Comparison of ENCODE assay signal across 8 cellular contexts in the genomic region with DNA sequence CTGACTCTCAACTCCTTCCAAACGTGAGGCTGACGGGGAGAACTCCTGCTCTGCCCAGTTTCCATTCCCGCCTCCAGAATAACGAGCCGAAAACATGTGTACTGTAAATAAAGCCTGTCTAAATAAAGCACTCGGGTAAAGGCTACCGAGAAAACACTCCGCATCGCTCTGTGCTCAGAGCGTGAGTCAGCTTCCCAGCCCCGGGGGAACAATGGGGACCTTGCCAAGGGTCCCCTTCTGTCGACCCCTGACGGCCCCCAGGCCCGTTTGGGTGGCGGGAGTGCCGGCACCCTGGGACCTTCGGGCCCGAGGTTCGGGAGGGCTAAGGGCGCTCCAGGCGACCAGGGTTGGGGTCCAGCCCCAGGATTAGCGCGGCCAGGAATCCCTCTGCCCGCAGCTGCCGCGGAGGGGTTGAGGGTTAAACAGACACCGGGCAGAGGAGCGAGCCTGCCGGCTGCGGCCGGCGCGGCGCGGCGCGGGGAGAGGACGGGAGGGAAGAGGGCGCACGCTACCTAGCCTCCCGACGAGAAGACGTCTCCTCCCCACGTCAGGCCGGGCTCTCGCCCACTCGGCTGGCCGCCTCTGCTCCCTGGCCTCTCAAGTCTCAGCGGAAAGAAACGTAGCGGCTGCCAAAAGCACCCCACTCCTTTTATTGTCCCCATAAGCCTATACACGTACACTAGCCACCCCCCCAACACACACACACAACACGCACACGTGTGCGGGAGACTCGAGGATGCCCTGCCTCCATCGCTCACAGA.
DNase-seq lines count a peak whose midpoint lies in the region; ATAC-seq, FAIRE-seq and TF ChIP-seq lines count a peak whose summit lies in the region.

No MANE protein-coding gene starts in this region.

- H3K27me3 ChIP-seq in HUES6 (ENCODE audit: control insufficient read depth, insufficient read depth, low read length) (peaks cover 72% of the 10 kb centered on the region), adipocyte (replicated peaks; ENCODE audit: control insufficient read depth, insufficient read depth, low read length) (peaks cover 19% of the 10 kb centered on the region), Karpas-422 (ENCODE audit: low read length) (no peaks in the 10 kb centered on the region)

- FAIRE-seq in GM12892 (lab: Jason Lieb, UNC), result peak; percentile 40

- H3K4me2 ChIP-seq in Karpas-422 (ENCODE audit: low read depth, low read length, poor library complexity, severe bottlenecking), result no peak overlapping the region

- H2AFZ ChIP-seq in Karpas-422 (ENCODE audit: low read length), result no peak overlapping the region

- peaks cover 6% of the 10 kb centered on the region for H3K9me3 ChIP-seq in HUES6 (ENCODE audit: control insufficient read depth, insufficient read depth, low read depth, low read length)
- H3K9me3 ChIP-seq in adipocyte (ENCODE audit: control insufficient read depth, low read length), result peaks cover 12% of the 10 kb centered on the region
- no peaks in the 10 kb centered on the region for H3K9me3 ChIP-seq in Karpas-422 (ENCODE audit: low read length)

- H3K9me3 Mint-ChIP-seq in immature natural killer cell, result peaks cover 0 to 2% (median 0%) of the 10 kb centered on the region in 6 donors
- peaks cover 0 to 2% of the 10 kb centered on the region in 2 donors for H3K9me3 Mint-ChIP-seq in stimulated activated naive B cell treated with anti-CD40 and anti-IgM and Interleukin-4, amounts not matched to agents 10 μg/mL and 1 μg/mL and 100 μg/mL, for 72 hours

- peak overlapping the region; percentile 36 to 78 (median 61) for H3K4me3 Mint-ChIP-seq in immature natural killer cell
- peak overlapping the region; percentile 74 to 85 for H3K4me3 Mint-ChIP-seq in stimulated activated naive B cell treated with anti-CD40 and anti-IgM and Interleukin-4, amounts not matched to agents 10 μg/mL and 1 μg/mL and 100 μg/mL, for 72 hours

- no peaks in the 10 kb centered on the region for H4K20me1 ChIP-seq in Karpas-422 (ENCODE audit: insufficient read depth, low read depth, low read length)

- peaks cover 22 to 41% (median 34%) of the 10 kb centered on the region in 3 donors for H3K27me3 Mint-ChIP-seq in immature natural killer cell (ENCODE audit: low read depth in 3 of 3)
- peaks cover 17 to 43% of the 10 kb centered on the region in 2 donors for H3K27me3 Mint-ChIP-seq in stimulated activated naive B cell treated with anti-CD40 and anti-IgM and Interleukin-4, amounts not matched to agents 10 μg/mL and 1 μg/mL and 100 μg/mL, for 72 hours

- no peaks in the 10 kb centered on the region for H3K9me2 ChIP-seq in Karpas-422 (replicated peaks; ENCODE audit: insufficient read depth, low read length)

- H3K9ac ChIP-seq in HUES6 (ENCODE audit: low read length) (peak overlapping the region; percentile 74), adipocyte (ENCODE audit: low read length) (peak overlapping the region; percentile 75), Karpas-422 (ENCODE audit: low read length) (no peak overlapping the region)

- peak in 1 of 2 donors; percentile 12 for ATAC-seq in stimulated activated naive B cell treated with anti-CD40 and anti-IgM and Interleukin-4, amounts not matched to agents 10 μg/mL and 1 μg/mL and 100 μg/mL, for 72 hours (replicated peaks)

- no peaks in the 10 kb centered on the region for H3K79me2 ChIP-seq in Karpas-422 (ENCODE audit: low read length)

- H3K4me3 ChIP-seq in HUES6 (ENCODE audit: low read depth, low read length) (peak overlapping the region; percentile 59), adipocyte (ENCODE audit: low read length) (peak overlapping the region; percentile 75), Karpas-422 (ENCODE audit: low read length) (no peak overlapping the region)

- no peaks in the 10 kb centered on the region for H3K36me3 Mint-ChIP-seq in immature natural killer cell
- peaks cover 0 to 11% of the 10 kb centered on the region in 2 donors for H3K36me3 Mint-ChIP-seq in stimulated activated naive B cell treated with anti-CD40 and anti-IgM and Interleukin-4, amounts not matched to agents 10 μg/mL and 1 μg/mL and 100 μg/mL, for 72 hours

- H3K4me1 Mint-ChIP-seq in immature natural killer cell, result peaks cover 5 to 22% of the 10 kb centered on the region in 2 donors
- H3K4me1 Mint-ChIP-seq in stimulated activated naive B cell treated with anti-CD40 and anti-IgM and Interleukin-4, amounts not matched to agents 10 μg/mL and 1 μg/mL and 100 μg/mL, for 72 hours, result peaks cover 24 to 62% of the 10 kb centered on the region in 2 donors

- H3K27ac Mint-ChIP-seq in immature natural killer cell, result no peak overlapping the region
- H3K27ac Mint-ChIP-seq in stimulated activated naive B cell treated with anti-CD40 and anti-IgM and Interleukin-4, amounts not matched to agents 10 μg/mL and 1 μg/mL and 100 μg/mL, for 72 hours, result peak overlapping the region; percentile 95

- H3K36me3 ChIP-seq in HUES6 (ENCODE audit: control insufficient read depth, insufficient read depth, low read length) (no peaks in the 10 kb centered on the region), adipocyte (ENCODE audit: control insufficient read depth, insufficient read depth, low read length, severe bottlenecking) (no peaks in the 10 kb centered on the region), Karpas-422 (ENCODE audit: insufficient read depth, low read length) (no peaks in the 10 kb centered on the region)

- no peak overlapping the region for H3K27ac ChIP-seq in HUES6 (ENCODE audit: low read depth, low read length)
- H3K27ac ChIP-seq in Karpas-422 (ENCODE audit: low read length), result no peak overlapping the region

- DNase-seq in GM12892 (ENCODE audit: insufficient read length) (no peak), adipocyte (ENCODE audit: low read depth) (peak; percentile 65), immature natural killer cell (no peak), Karpas-422 (no peak), DMS79 (lab: John Stamatoyannopoulos, UW) (no peak), cerebellum (ENCODE audit: low spot score) (no peak)
- peak; percentile 21 for DNase-seq in stimulated activated naive B cell treated with anti-CD40 and anti-IgM and Interleukin-4, amounts not matched to agents 10 μg/mL and 1 μg/mL and 100 μg/mL, for 72 hours

- peaks cover 46% of the 10 kb centered on the region for H3K4me1 ChIP-seq in HUES6 (ENCODE audit: control insufficient read depth, insufficient read depth, low read length)
- peaks cover 17% of the 10 kb centered on the region for H3K4me1 ChIP-seq in adipocyte (ENCODE audit: control insufficient read depth, insufficient read depth, low read length)
- no peaks in the 10 kb centered on the region for H3K4me1 ChIP-seq in Karpas-422 (ENCODE audit: low read length)

- TF ChIP-seq POLR2A in GM12892 (IDR thresholded peaks at IDR 0.05; ENCODE audit: low read depth, low read length), result no peak

Comparison
In these comparisons a context has a peak if more than half of its experiments do, and no peak if none do; other contexts are left out.
1. DNase-seq: peak in adipocyte (single experiment) and stimulated activated naive B cell treated with anti-CD40 and anti-IgM and Interleukin-4, amounts not matched to agents 10 μg/mL and 1 μg/mL and 100 μg/mL, for 72 hours (single experiment); none in GM12892 (single experiment), immature natural killer cell (0 of 3), Karpas-422 (single experiment), DMS79 (single experiment) and cerebellum (single experiment).